ENCODE assay signal across 8 cellular contexts in genomic region chr22:42836026-42836425, GRCh38.
"Had no signal": no experiment of that assay in that cellular context is flagged by ENCODE, and none has a peak within 500 bp of the region (broad histone marks: within the 10 kb centered on the region; RNA-seq: fewer than 3 reads in every experiment).

No MANE protein-coding gene starts in this region.

- H3K27ac ChIP-seq: GM23248 had no signal

- H3K4me3 ChIP-seq: GM23248, HAP-1, K562 had no signal

- DNase-seq: GM23248, GOT3, H7, HFFc6, IMR-90 had no signal

- ATAC-seq: HCT116, K562 had no signal

- H3K4me1 ChIP-seq: HAP-1 had no signal

- H3K36me3 ChIP-seq: HAP-1 had no signal

- H3K27ac Mint-ChIP-seq: HFFc6 had no signal

- H3K9me3 ChIP-seq: HAP-1 had no signal

- H3K4me3 Mint-ChIP-seq: HFFc6 had no signal

- H3K9me3 Mint-ChIP-seq: HFFc6 had no signal
